ENCODE assay signal across 21 cellular contexts in genomic region chr4:89243741-89244252, GRCh38.
A peak's percentile ranks its signal among the peaks of the same experiment; 100 is the strongest.
DNase-seq lines count a peak whose midpoint lies in the region; ATAC-seq, FAIRE-seq and TF ChIP-seq lines count a peak whose summit lies in the region.
"Had no signal": no experiment of that assay in that cellular context is flagged by ENCODE, and none has a peak within 500 bp of the region (broad histone marks: within the 10 kb centered on the region; RNA-seq: fewer than 3 reads in every experiment).

No MANE protein-coding gene starts in this region.

- FAIRE-seq in D721Med (lab: Jason Lieb, UNC) = peak; percentile 64
- FAIRE-seq: A549, HTR-8/SVneo had no signal

- no peak for TF ChIP-seq CTCF in D721Med (IDR thresholded peaks at IDR 0.05; ENCODE audit: insufficient read depth, missing control alignments)
- no peak for TF ChIP-seq CTCF in natural killer cell (IDR thresholded peaks at IDR 0.05)
- TF ChIP-seq CTCF in foreskin keratinocyte (conservative IDR thresholded peaks at IDR 0.05) = no peak

- no peak overlapping the region for H3K4me3 Mint-ChIP-seq in activated CD4-positive, alpha-beta T cell treated with anti-CD3 and anti-CD28 coated beads for 36 hours
- peak overlapping the region; percentile 55 for H3K4me3 Mint-ChIP-seq in activated naive CD8-positive, alpha-beta T cell treated with anti-CD3 and anti-CD28 coated beads, Interleukin-2, amount 10 ng/mL, durations not matched to agents 7 days and 5 days
- H3K4me3 Mint-ChIP-seq in natural killer cell = peak overlapping the region; percentile 61

- CTCF ChIA-PET in activated CD4-positive, alpha-beta T cell treated with anti-CD3 and anti-CD28 coated beads for 36 hours (lab: Charles Lee) = interaction anchor here (2.9 to 3.0 kb wide), 2 partner anchors 11 to 18 kb away, joined by 13 to 20 read pairs; no protein-coding TSS in a partner anchor

- peak overlapping the region; percentile 79 for H3K27ac Mint-ChIP-seq in activated CD4-positive, alpha-beta T cell treated with anti-CD3 and anti-CD28 coated beads for 36 hours
- H3K27ac Mint-ChIP-seq in activated naive CD8-positive, alpha-beta T cell treated with anti-CD3 and anti-CD28 coated beads, Interleukin-2, amount 10 ng/mL, durations not matched to agents 7 days and 5 days = peak overlapping the region; percentile 49
- H3K27ac Mint-ChIP-seq in natural killer cell = peak overlapping the region; percentile 90 to 92

- no peaks in the 10 kb centered on the region for H3K4me1 ChIP-seq in foreskin keratinocyte
- H3K4me1 ChIP-seq: BE2C, HAP-1, right lobe of liver, SJSA1 had no signal

- H3K36me3 Mint-ChIP-seq in activated CD4-positive, alpha-beta T cell treated with anti-CD3 and anti-CD28 coated beads for 36 hours (ENCODE audit: low read depth) = peaks cover 22% of the 10 kb centered on the region
- peaks cover 46% of the 10 kb centered on the region for H3K36me3 Mint-ChIP-seq in activated naive CD8-positive, alpha-beta T cell treated with anti-CD3 and anti-CD28 coated beads, Interleukin-2, amount 10 ng/mL, durations not matched to agents 7 days and 5 days
- peaks cover 10% of the 10 kb centered on the region for H3K36me3 Mint-ChIP-seq in natural killer cell

- POLR2A ChIA-PET in activated CD4-positive, alpha-beta T cell treated with anti-CD3 and anti-CD28 coated beads for 36 hours (lab: Charles Lee) = no interaction called here
- POLR2A ChIA-PET in activated naive CD8-positive, alpha-beta T cell treated with anti-CD3 and anti-CD28 coated beads, Interleukin-2, amount 10 ng/mL, durations not matched to agents 7 days and 5 days (lab: Charles Lee) = interaction anchor here (0.9 to 1.0 kb wide), 2 partner anchors 13 to 51 kb away, joined by 3 to 4 read pairs; no protein-coding TSS in a partner anchor

- intact Hi-C loops in activated CD4-positive, alpha-beta T cell treated with anti-CD3 and anti-CD28 coated beads for 36 hours (cut with DNase I, micrococcal nuclease) = no loop called here
- intact Hi-C loops in natural killer cell (cut with micrococcal nuclease) = loop anchor here (2.0 kb wide), 1 partner anchor 55 kb away; no protein-coding TSS in a partner anchor

- H3K27me3 Mint-ChIP-seq in activated CD4-positive, alpha-beta T cell treated with anti-CD3 and anti-CD28 coated beads for 36 hours = no peaks in the 10 kb centered on the region
- H3K27me3 Mint-ChIP-seq in activated naive CD8-positive, alpha-beta T cell treated with anti-CD3 and anti-CD28 coated beads, Interleukin-2, amount 10 ng/mL, durations not matched to agents 7 days and 5 days = no peaks in the 10 kb centered on the region
- no peaks in the 10 kb centered on the region for H3K27me3 Mint-ChIP-seq in natural killer cell (ENCODE audit: low read depth in 2 of 2)

- no peak overlapping the region for H3K27ac ChIP-seq in foreskin keratinocyte
- H3K27ac ChIP-seq: A549, hepatocyte, right lobe of liver, SJSA1, thoracic aorta had no signal

- H3K9me3 Mint-ChIP-seq in activated CD4-positive, alpha-beta T cell treated with anti-CD3 and anti-CD28 coated beads for 36 hours (ENCODE audit: low read depth) = no peaks in the 10 kb centered on the region
- H3K9me3 Mint-ChIP-seq in activated naive CD8-positive, alpha-beta T cell treated with anti-CD3 and anti-CD28 coated beads, Interleukin-2, amount 10 ng/mL, durations not matched to agents 7 days and 5 days = no peaks in the 10 kb centered on the region
- H3K9me3 Mint-ChIP-seq in natural killer cell = no peaks in the 10 kb centered on the region

- H3K27me3 ChIP-seq in foreskin keratinocyte = peaks cover 7% of the 10 kb centered on the region
- H3K27me3 ChIP-seq: hepatocyte, right lobe of liver, SJSA1 had no signal

- no peak for ATAC-seq in activated CD4-positive, alpha-beta T cell treated with anti-CD3 and anti-CD28 coated beads for 36 hours
- no peak for ATAC-seq in activated naive CD8-positive, alpha-beta T cell treated with anti-CD3 and anti-CD28 coated beads, Interleukin-2, amount 10 ng/mL, durations not matched to agents 7 days and 5 days (ENCODE audit: low read depth)
- peak; percentile 67 to 72 (median 70) for ATAC-seq in natural killer cell
- no peak for ATAC-seq in foreskin keratinocyte
- ATAC-seq: Panc1 had no signal

- H3K4me1 Mint-ChIP-seq in activated CD4-positive, alpha-beta T cell treated with anti-CD3 and anti-CD28 coated beads for 36 hours = peaks cover 46% of the 10 kb centered on the region
- H3K4me1 Mint-ChIP-seq in activated naive CD8-positive, alpha-beta T cell treated with anti-CD3 and anti-CD28 coated beads, Interleukin-2, amount 10 ng/mL, durations not matched to agents 7 days and 5 days = peaks cover 25% of the 10 kb centered on the region
- H3K4me1 Mint-ChIP-seq in natural killer cell = peaks cover 20 to 26% of the 10 kb centered on the region in 2 donors

- no peak for DNase-seq in activated CD4-positive, alpha-beta T cell treated with anti-CD3 and anti-CD28 coated beads for 36 hours
- no peak for DNase-seq in activated CD4-positive, alpha-beta T cell treated with anti-CD3 and anti-CD28 coated beads, Interleukin-2, amount 50 U/mL, for 4 hours
- DNase-seq in D721Med (ENCODE audit: insufficient read length, low spot score) (no peak), natural killer cell (no peak), foreskin keratinocyte (no peak), NCI-H2227 treated with DMSO at 0.1 percent for 48 hours (lab: John Stamatoyannopoulos, UW) (no peak), 8988T (no peak)
- no peak for DNase-seq in activated naive CD8-positive, alpha-beta T cell treated with anti-CD3 and anti-CD28 coated beads, Interleukin-2, amount 10 ng/mL, durations not matched to agents 7 days and 5 days
- DNase-seq: activated CD4-positive, CD25-positive, alpha-beta regulatory T cell; activated CD8-positive, alpha-beta memory T cell treated with anti-CD3 and anti-CD28 coated beads, Interleukin-2, amount 50 U/mL, for 48 hours; BE2C; cortex of kidney; Karpas-422; right lobe of liver had no signal

Comparison
In these comparisons a context has a peak if more than half of its experiments do, and no peak if none do; other contexts are left out.
1. ATAC-seq: peak in natural killer cell (3 of 3); none in activated CD4-positive, alpha-beta T cell treated with anti-CD3 and anti-CD28 coated beads for 36 hours (single experiment), activated naive CD8-positive, alpha-beta T cell treated with anti-CD3 and anti-CD28 coated beads, Interleukin-2, amount 10 ng/mL, durations not matched to agents 7 days and 5 days (single experiment) and foreskin keratinocyte (single experiment).
2. Peak in every context shown above with its lines, with median percentiles within 50 percentile points of each other: H3K27ac Mint-ChIP-seq.